8 cellular contexts compared by ENCODE assay signal in genomic region chr17:57662644-57663308, GRCh38.
A peak's percentile ranks its signal among the peaks of the same experiment; 100 is the strongest.
DNase-seq lines count a peak whose midpoint lies in the region; TF ChIP-seq lines count a peak whose summit lies in the region.

No MANE protein-coding gene starts in this region.

- WGBS in testis, 2 donors, result 27 to 35% methylated on average over 21 of the region's 21 CpGs

- TF ChIP-seq POLR2A in testis (IDR thresholded peaks at IDR 0.05), result no peak

- peak; percentile 63 for DNase-seq in CMK (ENCODE audit: low read depth)
- peak; percentile 97 for DNase-seq in HK-2 (ENCODE audit: unreplicated experiment)
- peak; percentile 96 for DNase-seq in NCI-H774 (lab: John Stamatoyannopoulos, UW)
- peak; percentile 81 for DNase-seq in activated effector memory CD4-positive, alpha-beta T cell treated with anti-CD3 and anti-CD28 coated beads, Interleukin-2, amount 50 U/mL, for 16 hours
- DNase-seq in foreskin fibroblast, result peak; percentile 99 to 100
- DNase-seq in myocyte (ENCODE audit: low read depth), result peak; percentile 99
- peak; percentile 94 for DNase-seq in testis
- DNase-seq in activated gamma-delta T cell (lab: John Stamatoyannopoulos, UW), result no peak

- H3K36me3 ChIP-seq in testis (ENCODE audit: low read depth, missing control alignments), result no peaks in the 10 kb centered on the region

- peaks cover 13% of the 10 kb centered on the region for H3K4me1 ChIP-seq in testis

- no peaks in the 10 kb centered on the region for H3K9me3 ChIP-seq in testis

- peak overlapping the region in 1 of 2 donors; percentile 46 for H3K27ac ChIP-seq in testis

- TF ChIP-seq CTCF in foreskin fibroblast (IDR thresholded peaks at IDR 0.05; ENCODE audit: low read depth, low read length), result no peak
- TF ChIP-seq CTCF in testis (IDR thresholded peaks at IDR 0.05), result no peak

- H3K27me3 ChIP-seq in testis, result no peaks in the 10 kb centered on the region

- intact Hi-C loops in testis (cut with DNase I; ENCODE audit: low total_unique reads), result no loop called here

- H3K4me3 ChIP-seq in foreskin fibroblast (ENCODE audit: low read depth in 1 of 2, low read length in 2 of 2), result peak overlapping the region; percentile 5 to 36
- H3K4me3 ChIP-seq in testis, result peak overlapping the region; percentile 36 to 47
